In the genomic region with DNA sequence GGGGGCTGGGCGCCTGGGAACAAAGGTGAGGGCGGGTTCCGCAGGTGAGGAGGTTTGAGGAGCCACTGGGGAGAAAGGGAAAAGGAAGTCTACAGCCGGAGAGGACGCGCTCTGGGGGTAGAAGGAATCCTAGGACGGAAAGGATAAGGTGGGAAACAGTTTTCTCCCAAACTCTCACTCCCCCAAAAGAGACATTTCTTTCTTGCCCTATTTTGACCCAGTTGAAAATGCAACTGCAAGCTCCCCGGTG, we compare ENCODE assay signal across 8 cellular contexts. TPM values are rescaled to one million over a fixed set of nuclear protein-coding genes. Genes with fewer than 3 reads are reported as not detected.
A peak's percentile ranks its signal among the peaks of the same experiment; 100 is the strongest.
DNase-seq lines count a peak whose midpoint lies in the region; ATAC-seq and TF ChIP-seq lines count a peak whose summit lies in the region.

No MANE protein-coding gene starts in this region.

- TF ChIP-seq CTCF in Loucy (conservative IDR thresholded peaks at IDR 0.05; ENCODE audit: low read length) = no peak

- H3K27ac ChIP-seq in caudate nucleus (ENCODE audit: low read depth, low read length) = peak overlapping the region; percentile 88
- peak overlapping the region; percentile 95 for H3K27ac ChIP-seq in muscle layer of colon (ENCODE audit: low read depth, low read length)

- H3K36me3 ChIP-seq in Loucy (ENCODE audit: insufficient read depth, low read length) (no peaks in the 10 kb centered on the region), muscle layer of colon (ENCODE audit: insufficient read depth, low read length) (peaks cover 12% of the 10 kb centered on the region)

- H3F3A ChIP-seq in Loucy (ENCODE audit: low read depth) = no peaks in the 10 kb centered on the region

- no peaks in the 10 kb centered on the region for H3K9me2 ChIP-seq in Loucy (replicated peaks; ENCODE audit: low read depth, low read length)

- H3K9me3 ChIP-seq in Loucy (ENCODE audit: insufficient read depth, low read depth, low read length) = no peaks in the 10 kb centered on the region
- H3K9me3 ChIP-seq in muscle layer of colon (ENCODE audit: low read length) = no peaks in the 10 kb centered on the region

- H3K9ac ChIP-seq in Loucy (ENCODE audit: low read depth, low read length, poor library complexity, severe bottlenecking) (peak overlapping the region; percentile 86), muscle layer of colon (ENCODE audit: low read length) (peak overlapping the region; percentile 91)

- peaks cover 69% of the 10 kb centered on the region for H4K20me1 ChIP-seq in Loucy (ENCODE audit: insufficient read depth, low read length, poor library complexity, severe bottlenecking)

- H3K4me3 ChIP-seq in Loucy (ENCODE audit: low read length, poor library complexity, severe bottlenecking) (peak overlapping the region; percentile 89), muscle layer of colon (ENCODE audit: low read depth in 1 of 2, low read length in 2 of 2) (peak overlapping the region; percentile 78 to 83)

- no peak for ATAC-seq in HG03097 (IDR thresholded peaks at IDR 0.05; ENCODE audit: low FRiP score, unreplicated experiment)
- no peak for ATAC-seq in sciatic nerve

- peaks cover 91% of the 10 kb centered on the region for H3K79me2 ChIP-seq in Loucy (ENCODE audit: insufficient read depth, low read length)

- H2AFZ ChIP-seq in Loucy (ENCODE audit: low read length) = peak overlapping the region; percentile 81

- intact Hi-C loops in sciatic nerve (cut with DNase I) = no loop called here

- H3K4me2 ChIP-seq in Loucy (ENCODE audit: low read depth, low read length, poor library complexity, severe bottlenecking) = peak overlapping the region; percentile 73

- H3K27me3 ChIP-seq in Loucy (ENCODE audit: insufficient read depth, low read length, poor library complexity, severe bottlenecking) (no peaks in the 10 kb centered on the region), muscle layer of colon (ENCODE audit: control insufficient read depth in 1 of 2, insufficient read depth in 2 of 2, low read length in 2 of 2) (no peaks in the 10 kb centered on the region)

- peak; percentile 69 for DNase-seq in DMS153 (lab: John Stamatoyannopoulos, UW)
- peak in 4 of 61 donors; percentile 24 to 84 (median 62) for DNase-seq in caudate nucleus (lab: John Stamatoyannopoulos, UW)
- DNase-seq in sciatic nerve (ENCODE audit: low spot score) = no peak
- no peak for DNase-seq in superior temporal gyrus (ENCODE audit: extremely low spot score)
- DNase-seq in iPS-NIHi7 (ENCODE audit: extremely low spot score) = no peak

- H3K4me1 ChIP-seq in Loucy (ENCODE audit: insufficient read depth, low read length, poor library complexity, severe bottlenecking) (peaks cover 72% of the 10 kb centered on the region), muscle layer of colon (ENCODE audit: insufficient read depth, low read length) (peaks cover 34% of the 10 kb centered on the region)

RNA-seq across cellular contexts. Expression of a gene that starts 0.7 kb away (rescaled TPM):
- total RNA-seq in sciatic nerve = 84.7 TPM

RNA-seq across cellular contexts. Expression of a gene that starts 0.7 kb away (rescaled TPM):
- 10.1 TPM for total RNA-seq in sciatic nerve
